ENCODE assay signal across 21 cellular contexts in the genomic region with DNA sequence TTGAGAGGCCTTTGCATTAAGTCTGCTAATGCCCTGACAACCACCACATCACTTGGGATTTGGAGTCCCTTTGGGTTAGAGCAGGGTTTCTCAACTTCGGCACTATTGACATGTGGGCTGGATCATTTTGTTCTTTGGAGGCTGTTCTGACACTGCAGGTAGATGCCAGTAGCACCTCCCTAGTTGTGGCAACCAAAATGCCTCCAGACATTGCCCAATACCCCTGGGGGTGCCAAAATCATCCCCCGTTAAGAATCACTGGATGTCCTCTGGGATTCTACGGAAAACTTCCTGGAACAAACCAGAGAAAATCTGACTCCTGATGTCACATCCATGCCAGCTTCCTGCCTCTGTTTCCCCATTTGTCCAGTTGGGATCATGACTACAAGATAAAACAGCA. TPM values are rescaled to one million over a fixed set of nuclear protein-coding genes. Genes with fewer than 3 reads are reported as not detected.
A peak's percentile ranks its signal among the peaks of the same experiment; 100 is the strongest.
DNase-seq lines count a peak whose midpoint lies in the region; ATAC-seq, FAIRE-seq and TF ChIP-seq lines count a peak whose summit lies in the region.
"Had no signal": no experiment of that assay in that cellular context is flagged by ENCODE, and none has a peak within 500 bp of the region (broad histone marks: within the 10 kb centered on the region; RNA-seq: fewer than 3 reads in every experiment).

No MANE protein-coding gene starts in this region.

- H3K9ac ChIP-seq in PC-3 (ENCODE audit: low read length): no peak overlapping the region; the same call in 1 of the 2 replicates
- no peak overlapping the region for H3K9ac ChIP-seq in keratinocyte (ENCODE audit: control insufficient read depth, extremely low read depth, insufficient read depth, low read length)

- BruUV-seq in PC-3 (replicated peaks; lab: Mats Ljungman, UMichigan): no TSS peak

- peaks cover 6% of the 10 kb centered on the region for H3K4me1 Mint-ChIP-seq in stimulated activated memory B cell treated with anti-CD40 and anti-IgM and Interleukin-4, amounts not matched to agents 10 μg/mL and 1 μg/mL and 100 μg/mL, for 72 hours
- H3K4me1 Mint-ChIP-seq in GM23338: peaks cover 5% of the 10 kb centered on the region

- H3K36me3 ChIP-seq in PC-3 (ENCODE audit: low read depth, low read length) (no peaks in the 10 kb centered on the region), adrenal gland (replicated peaks in 1 of 2) (no peaks in the 10 kb centered on the region), keratinocyte (ENCODE audit: control insufficient read depth in 2 of 2, extremely low read depth in 1 of 2, insufficient read depth in 2 of 2, low read length in 2 of 2) (no peaks in the 10 kb centered on the region), suprapubic skin (no peaks in the 10 kb centered on the region), GM23338 (ENCODE audit: insufficient read depth) (no peaks in the 10 kb centered on the region)
- H3K36me3 ChIP-seq: transverse colon had no signal

- peaks cover 30% of the 10 kb centered on the region for H3K4me1 ChIP-seq in PC-3 (ENCODE audit: insufficient read depth, low read length)
- H3K4me1 ChIP-seq in adrenal gland (replicated peaks in 1 of 2): peaks cover 0 to 13% of the 10 kb centered on the region in 2 donors
- H3K4me1 ChIP-seq in keratinocyte (ENCODE audit: control insufficient read depth, extremely low read depth, insufficient read depth, low read length): peaks cover 14% of the 10 kb centered on the region
- peaks cover 16% of the 10 kb centered on the region for H3K4me1 ChIP-seq in suprapubic skin
- H3K4me1 ChIP-seq in GM23338 (ENCODE audit: insufficient read depth): no peaks in the 10 kb centered on the region

- DNase-seq in PC-3 (no peak), adrenal gland (no peak), keratinocyte (ENCODE audit: low read depth, low spot score) (no peak), suprapubic skin (ENCODE audit: low spot score in 2 of 2) (peak in 1 of 2 donors; percentile 81), GM23338 (ENCODE audit: low spot score) (no peak), hypothalamus (lab: John Stamatoyannopoulos, UW) (no peak)
- DNase-seq: activated naive CD8-positive, alpha-beta T cell treated with anti-CD3 and anti-CD28 coated beads for 36 hours; activated T-cell treated with anti-CD3 and anti-CD28 coated beads for 4 hours; dermis blood vessel endothelial cell; KG1; left ventricle myocardium superior; NCI-H1048; NCI-H2029; NCI-H446 treated with DMSO at 0.1 percent for 48 hours; retina; stimulated activated naive B cell treated with anti-CD40 and anti-IgM and Interleukin-4, amounts not matched to agents 10 μg/mL and 1 μg/mL and 100 μg/mL, for 72 hours; T-cell; transverse colon had no signal

- no peaks in the 10 kb centered on the region for H3F3A ChIP-seq in PC-3 (ENCODE audit: low read length, unreplicated experiment)
- H3F3A ChIP-seq in GM23338 (replicated peaks; ENCODE audit: low read depth): no peaks in the 10 kb centered on the region

- TF ChIP-seq EP300 in suprapubic skin (IDR thresholded peaks at IDR 0.05): no peak

- dilution Hi-C loops in keratinocyte (cut with MboI; ENCODE audit: extremely low pct_ligation_motif_present, low sequenced_read_pairs): no loop called here

- H3K9me1 ChIP-seq in keratinocyte (ENCODE audit: control insufficient read depth, extremely low read depth, insufficient read depth, low read length): no peaks in the 10 kb centered on the region

- 87 to 97% (median 91%) methylated on average over 3 of the region's 3 CpGs for WGBS in adrenal gland, 4 donors
- WGBS in suprapubic skin: 47% methylated on average over 3 of the region's 3 CpGs

- H3K79me2 ChIP-seq in PC-3 (ENCODE audit: low read length) (no peaks in the 10 kb centered on the region), keratinocyte (ENCODE audit: control insufficient read depth, insufficient read depth, low read length) (no peaks in the 10 kb centered on the region), GM23338 (replicated peaks; ENCODE audit: insufficient read depth) (no peaks in the 10 kb centered on the region)

- H3K4me3 ChIP-seq in PC-3 (ENCODE audit: low read length) (no peak overlapping the region; the same call in 1 of the 2 replicates), adrenal gland (no peak overlapping the region), keratinocyte (ENCODE audit: control insufficient read depth in 2 of 3, extremely low read depth in 1 of 3, insufficient read depth in 2 of 3, low read depth in 1 of 3, low read length in 3 of 3) (no peak overlapping the region), suprapubic skin (no peak overlapping the region), GM23338 (no peak overlapping the region)
- H3K4me3 ChIP-seq: transverse colon had no signal

- TF ChIP-seq CTCF in PC-3 (conservative IDR thresholded peaks at IDR 0.05; ENCODE audit: low read depth, low read length) (no peak), adrenal gland (IDR thresholded peaks at IDR 0.05) (no peak), keratinocyte (optimal IDR thresholded peaks at IDR 0.05 in 1 of 3, IDR thresholded peaks at IDR 0.05 in 1 of 3, conservative IDR thresholded peaks at IDR 0.05 in 1 of 3; ENCODE audit: extremely low read depth in 1 of 3, insufficient read depth in 2 of 3, low read length in 3 of 3) (no peak), suprapubic skin (IDR thresholded peaks at IDR 0.05) (no peak), GM23338 (conservative IDR thresholded peaks at IDR 0.05; ENCODE audit: low read depth in 2 of 2) (no peak)

- no peaks in the 10 kb centered on the region for H3K36me3 Mint-ChIP-seq in stimulated activated memory B cell treated with anti-CD40 and anti-IgM and Interleukin-4, amounts not matched to agents 10 μg/mL and 1 μg/mL and 100 μg/mL, for 72 hours
- no peaks in the 10 kb centered on the region for H3K36me3 Mint-ChIP-seq in GM23338 (ENCODE audit: low read depth)
- H3K36me3 Mint-ChIP-seq: activated naive CD8-positive, alpha-beta T cell treated with anti-CD3 and anti-CD28 coated beads for 36 hours; stimulated activated naive B cell treated with anti-CD40 and anti-IgM and Interleukin-4, amounts not matched to agents 10 μg/mL and 1 μg/mL and 100 μg/mL, for 72 hours; T-cell had no signal

- CTCF ChIA-PET in PC-3 (lab: Charles Lee): no interaction called here

- peaks cover 10% of the 10 kb centered on the region for H3K27me3 Mint-ChIP-seq in stimulated activated memory B cell treated with anti-CD40 and anti-IgM and Interleukin-4, amounts not matched to agents 10 μg/mL and 1 μg/mL and 100 μg/mL, for 72 hours
- H3K27me3 Mint-ChIP-seq in GM23338 (ENCODE audit: insufficient read depth, low read depth, poor library complexity): peaks cover 5% of the 10 kb centered on the region
- H3K27me3 Mint-ChIP-seq: activated naive CD8-positive, alpha-beta T cell treated with anti-CD3 and anti-CD28 coated beads for 36 hours; T-cell had no signal

- peak overlapping the region; percentile 88 for H3K27ac ChIP-seq in PC-3 (ENCODE audit: low read length)
- peak overlapping the region in 3 of 5 donors; percentile 27 to 77 (median 71) for H3K27ac ChIP-seq in adrenal gland
- peak overlapping the region; percentile 25 for H3K27ac ChIP-seq in keratinocyte (ENCODE audit: control insufficient read depth, insufficient read depth, low read length)
- peak overlapping the region; percentile 69 for H3K27ac ChIP-seq in suprapubic skin
- no peak overlapping the region for H3K27ac ChIP-seq in GM23338 (ENCODE audit: low read depth)

- no peak for FAIRE-seq in keratinocyte (lab: Jason Lieb, UNC)
- FAIRE-seq: endothelial cell of umbilical vein had no signal

- intact Hi-C loops in PC-3 (cut with micrococcal nuclease): no loop called here
- intact Hi-C loops in adrenal gland (cut with DNase I): no loop called here

- H3K9me2 ChIP-seq in PC-3 (replicated peaks; ENCODE audit: low read length) (no peaks in the 10 kb centered on the region), GM23338 (ENCODE audit: insufficient read depth) (no peaks in the 10 kb centered on the region)

- no peaks in the 10 kb centered on the region for H3K9me3 Mint-ChIP-seq in stimulated activated memory B cell treated with anti-CD40 and anti-IgM and Interleukin-4, amounts not matched to agents 10 μg/mL and 1 μg/mL and 100 μg/mL, for 72 hours
- H3K9me3 Mint-ChIP-seq in GM23338: no peaks in the 10 kb centered on the region
- H3K9me3 Mint-ChIP-seq: stimulated activated naive B cell treated with anti-CD40 and anti-IgM and Interleukin-4, amounts not matched to agents 10 μg/mL and 1 μg/mL and 100 μg/mL, for 72 hours; T-cell had no signal

- H4K20me1 ChIP-seq in PC-3 (ENCODE audit: low read length) (no peaks in the 10 kb centered on the region), keratinocyte (ENCODE audit: control insufficient read depth, extremely low read depth, insufficient read depth, low read length) (no peaks in the 10 kb centered on the region), GM23338 (replicated peaks; ENCODE audit: insufficient read depth) (no peaks in the 10 kb centered on the region)

- TF ChIP-seq POLR2A in adrenal gland (IDR thresholded peaks at IDR 0.05) (no peak), suprapubic skin (IDR thresholded peaks at IDR 0.05) (no peak)

- H2AFZ ChIP-seq in PC-3 (ENCODE audit: low read length): no peak overlapping the region
- no peak overlapping the region for H2AFZ ChIP-seq in keratinocyte (ENCODE audit: control insufficient read depth, low read length)
- H2AFZ ChIP-seq in GM23338: no peak overlapping the region

- H3K4me2 ChIP-seq in PC-3 (ENCODE audit: low read length) (peak overlapping the region; percentile 45), keratinocyte (ENCODE audit: control insufficient read depth, extremely low read depth, insufficient read depth, low read depth, low read length) (peak overlapping the region; percentile 24), GM23338 (no peak overlapping the region)

- POLR2A ChIA-PET in PC-3 (lab: Charles Lee; ENCODE audit: unreplicated experiment): no interaction called here

- H3K9me3 ChIP-seq in PC-3 (ENCODE audit: low read length) (no peaks in the 10 kb centered on the region), adrenal gland (replicated peaks in 1 of 3) (no peaks in the 10 kb centered on the region), keratinocyte (ENCODE audit: control insufficient read depth, low read depth, low read length) (no peaks in the 10 kb centered on the region), suprapubic skin (no peaks in the 10 kb centered on the region)
- H3K9me3 ChIP-seq: transverse colon had no signal

- ATAC-seq in PC-3: no peak
- ATAC-seq in stimulated activated memory B cell treated with anti-CD40 and anti-IgM and Interleukin-4, amounts not matched to agents 10 μg/mL and 1 μg/mL and 100 μg/mL, for 72 hours: no peak
- ATAC-seq in GM23338: no peak
- ATAC-seq: stimulated activated naive B cell treated with anti-CD40 and anti-IgM and Interleukin-4, amounts not matched to agents 10 μg/mL and 1 μg/mL and 100 μg/mL, for 72 hours; T-cell had no signal

- no peak overlapping the region for H3K27ac Mint-ChIP-seq in stimulated activated memory B cell treated with anti-CD40 and anti-IgM and Interleukin-4, amounts not matched to agents 10 μg/mL and 1 μg/mL and 100 μg/mL, for 72 hours
- no peak overlapping the region for H3K27ac Mint-ChIP-seq in GM23338
- H3K27ac Mint-ChIP-seq: activated naive CD8-positive, alpha-beta T cell treated with anti-CD3 and anti-CD28 coated beads for 36 hours; B cell; stimulated activated naive B cell treated with anti-CD40 and anti-IgM and Interleukin-4, amounts not matched to agents 10 μg/mL and 1 μg/mL and 100 μg/mL, for 72 hours; T-cell had no signal

- H3K27me3 ChIP-seq in PC-3 (ENCODE audit: low read length) (no peaks in the 10 kb centered on the region), adrenal gland (no peaks in the 10 kb centered on the region), keratinocyte (ENCODE audit: control insufficient read depth, extremely low read depth, insufficient read depth, low read length) (no peaks in the 10 kb centered on the region), suprapubic skin (no peaks in the 10 kb centered on the region), GM23338 (ENCODE audit: insufficient read depth) (no peaks in the 10 kb centered on the region)
- H3K27me3 ChIP-seq: transverse colon had no signal

- H3K4me3 Mint-ChIP-seq in stimulated activated memory B cell treated with anti-CD40 and anti-IgM and Interleukin-4, amounts not matched to agents 10 μg/mL and 1 μg/mL and 100 μg/mL, for 72 hours: no peak overlapping the region
- H3K4me3 Mint-ChIP-seq in GM23338: no peak overlapping the region
- H3K4me3 Mint-ChIP-seq: activated naive CD8-positive, alpha-beta T cell treated with anti-CD3 and anti-CD28 coated beads for 36 hours; B cell; stimulated activated naive B cell treated with anti-CD40 and anti-IgM and Interleukin-4, amounts not matched to agents 10 μg/mL and 1 μg/mL and 100 μg/mL, for 72 hours had no signal

RNA-seq across cellular contexts. Expression of a gene that starts 37.2 kb away (rescaled TPM):
- total RNA-seq in PC-3 (2014; rRNA removed): 10.3 and 18.7 TPM in 2 replicates
- 1 to 10 TPM in 6 of 8 donors, under 1 TPM in 2; 0.24 to 4.5 (median 1.2) TPM for total RNA-seq in adrenal gland
- polyA plus RNA-seq in adrenal gland: 1 to 10 TPM; 1.1 to 2.2 (median 1.4) TPM
- polyA plus RNA-seq in keratinocyte: 0.94 to 4.4 TPM (median 3.2 TPM) in 3 replicates
- polyA plus RNA-seq in keratinocyte (2011; ENCODE audit: low read depth): 0.12 TPM
- polyA plus RNA-seq in keratinocyte (2011; cell fraction: cytosol; rRNA removed): 0.99 and 1.8 TPM in 2 replicates
- polyA plus RNA-seq in keratinocyte (2011; cell fraction: nucleus; rRNA removed): 2.0 and 2.7 TPM in 2 replicates
- polyA plus RNA-seq in keratinocyte (2012; ENCODE audit: low replicate concordance): 0.39 and 4.0 TPM in 2 replicates
- 1.8 to 9.2 TPM (median 2.3 TPM) in 3 replicates for polyA minus RNA-seq in keratinocyte
- polyA minus RNA-seq in keratinocyte (2011; cell fraction: cytosol; rRNA and poly(A)+ RNA removed): 2.1 TPM
- 1.6 and 4.5 TPM in 2 replicates for polyA minus RNA-seq in keratinocyte (2011; cell fraction: nucleus; rRNA and poly(A)+ RNA removed)
- total RNA-seq in suprapubic skin: 1 to 10 TPM in 1 of 4 donors, under 1 TPM in 3; 0.72 to 2.4 (median 0.84) TPM
- total RNA-seq in GM23338 (2014; rRNA removed; shearing (Covaris generic)): 43.1 and 46.0 TPM in 2 replicates
- polyA plus RNA-seq in GM23338 (2016; fragmentation: Nextera tagmentation; extraction: Ambion mirVana): 43.3 and 43.9 TPM in 2 replicates
